In genomic region chr14:95774265-95775160, GRCh38 we compare ENCODE assay signal across 8 cellular contexts.
DNase-seq lines count a peak whose midpoint lies in the region; ATAC-seq and TF ChIP-seq lines count a peak whose summit lies in the region.

No MANE protein-coding gene starts in this region.

- TF ChIP-seq CTCF in WI38 (IDR thresholded peaks at IDR 0.05; ENCODE audit: low read depth, low read length): peak; percentile 91

- H3K4me3 ChIP-seq in WI38 (ENCODE audit: low read depth, low read length): no peak overlapping the region

- peak; percentile 16 for DNase-seq in NOMO-1 treated with DMSO at 0.1 percent for 48 hours (lab: John Stamatoyannopoulos, UW; ENCODE audit: unreplicated experiment)
- no peak for DNase-seq in NOMO-1 treated with dmso at 0.1 percent for 144 hours (lab: John Stamatoyannopoulos, UW; ENCODE audit: unreplicated experiment)
- peak; percentile 40 for DNase-seq in NCI-H1105 (lab: John Stamatoyannopoulos, UW)
- DNase-seq in cerebellar cortex (ENCODE audit: low spot score): peak; percentile 52
- peak; percentile 56 for DNase-seq in medulla oblongata (ENCODE audit: extremely low spot score)
- DNase-seq in stimulated activated CD8-positive, alpha-beta memory T cell treated with anti-CD3 and anti-CD28 coated beads, Interleukin-2, amount 100 ng/mL, for 48 hours (ENCODE audit: low read depth in 2 of 2): peak; percentile 11 to 18

- no peak for ATAC-seq in GM21367 (IDR thresholded peaks at IDR 0.05; ENCODE audit: unreplicated experiment)
